Comparison of ENCODE assay signal across 33 cellular contexts in the genomic region with DNA sequence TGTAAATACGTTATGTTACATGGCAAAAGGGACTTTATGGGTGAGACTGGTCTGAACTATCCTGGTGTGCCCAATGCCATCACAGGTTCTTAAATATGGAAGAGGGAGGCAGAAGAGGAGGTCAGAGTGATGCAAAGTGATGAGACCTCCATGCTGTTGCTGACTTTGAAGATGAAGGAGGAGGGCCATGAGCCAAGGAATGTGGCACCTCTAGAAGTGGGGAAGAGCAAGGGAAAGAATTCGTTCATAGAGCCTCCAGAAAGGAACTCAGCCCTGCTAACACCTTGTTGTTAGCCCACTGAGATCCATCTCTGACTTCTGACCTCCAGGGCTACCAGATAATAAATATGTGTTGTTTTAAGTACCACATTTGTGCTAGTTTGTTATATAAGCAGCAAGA.
"Had no signal": no experiment of that assay in that cellular context is flagged by ENCODE, and none has a peak within 500 bp of the region (broad histone marks: within the 10 kb centered on the region; RNA-seq: fewer than 3 reads in every experiment).

No MANE protein-coding gene starts in this region.

- DNase-seq: Karpas-422, Kasumi-1, KG1, MG63, MM.1S, MV-4-11, NCI-H1048, NCI-H1092, NCI-H1092 treated with DMSO at 0.1 percent for 48 hours, NCI-H1105, NCI-H1105 treated with DMSO at 0.1 percent for 48 hours, NCI-H1417 treated with DMSO at 0.1 percent for 48 hours, NCI-H1436, NCI-H1436 treated with DMSO at 0.1 percent for 48 hours, NCI-H146, NCI-H1694, NCI-H1694 treated with DMSO at 0.1 percent for 48 hours, NCI-H187, NCI-H187 treated with DMSO at 0.1 percent for 48 hours, NCI-H1930, NCI-H2029, NCI-H2029 treated with DMSO at 0.1 percent for 48 hours, NCI-H2081, NCI-H2081 treated with DMSO at 0.1 percent for 48 hours, NCI-H2107, NCI-H2171, NCI-H2171 treated with DMSO at 0.1 percent for 48 hours, NCI-H2227 treated with DMSO at 0.1 percent for 48 hours, NCI-H226, NCI-H345, NCI-H446, NCI-H446 treated with DMSO at 0.1 percent for 48 hours had no signal

- H3K9ac ChIP-seq: KMS-11 had no signal

- H3K9me3 ChIP-seq: MG63 had no signal

- H3K4me2 ChIP-seq: KMS-11 had no signal

- H3K36me3 ChIP-seq: MG63 had no signal

- H3K4me3 ChIP-seq: MG63 had no signal

- H3K27ac ChIP-seq: KMS-11 had no signal
